ENCODE assay signal across 1 cellular context in the genomic region with DNA sequence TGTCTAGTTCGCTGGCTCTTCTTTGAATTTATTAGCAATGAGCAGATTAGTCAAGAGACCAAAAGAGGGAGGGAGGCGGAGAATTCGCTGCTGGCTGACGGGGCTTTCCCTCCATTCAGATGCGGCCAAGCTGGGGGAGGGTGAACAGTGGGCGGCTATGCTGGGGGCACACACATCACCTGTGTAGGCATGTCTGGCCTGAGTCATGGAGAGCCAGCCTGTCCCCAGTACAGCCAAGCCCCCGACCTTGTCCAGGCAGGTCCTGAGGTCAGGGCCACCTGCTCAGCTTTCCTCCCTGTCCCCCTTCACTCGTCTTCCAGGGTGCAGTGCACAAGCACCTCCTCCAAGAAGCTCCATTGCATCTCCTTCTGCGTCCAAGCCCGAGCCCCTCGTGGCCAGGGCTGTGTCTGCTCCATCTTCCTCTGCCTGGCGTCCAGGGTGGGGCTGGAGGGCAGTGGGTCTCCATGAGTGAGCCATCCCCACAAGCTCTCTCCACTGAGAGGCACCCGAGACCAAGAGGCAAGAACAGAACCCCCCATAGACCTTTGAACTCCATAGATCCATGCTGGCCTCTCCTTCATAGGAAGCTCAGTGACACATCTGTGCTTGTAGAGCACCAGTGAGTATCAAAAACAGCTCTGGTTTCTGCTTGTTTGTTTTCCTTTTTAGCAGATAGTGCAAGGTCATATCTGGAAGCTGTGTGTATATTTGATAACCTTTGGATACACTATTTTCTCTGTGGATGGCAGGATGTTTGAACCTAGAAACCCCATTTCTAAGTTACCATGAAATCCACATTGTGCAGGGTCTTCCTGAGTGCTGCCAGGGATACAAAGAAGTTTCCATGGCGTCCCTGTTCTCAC.
TF ChIP-seq lines count a peak whose summit lies in the region.

No MANE protein-coding gene starts in this region.

TF ChIP-seq in HepG2, 621 proteins besides CTCF, POLR2A, EP300 and RAD21 (continued from another document and continues in another):
- TF ChIP-seq, protein P1, sequence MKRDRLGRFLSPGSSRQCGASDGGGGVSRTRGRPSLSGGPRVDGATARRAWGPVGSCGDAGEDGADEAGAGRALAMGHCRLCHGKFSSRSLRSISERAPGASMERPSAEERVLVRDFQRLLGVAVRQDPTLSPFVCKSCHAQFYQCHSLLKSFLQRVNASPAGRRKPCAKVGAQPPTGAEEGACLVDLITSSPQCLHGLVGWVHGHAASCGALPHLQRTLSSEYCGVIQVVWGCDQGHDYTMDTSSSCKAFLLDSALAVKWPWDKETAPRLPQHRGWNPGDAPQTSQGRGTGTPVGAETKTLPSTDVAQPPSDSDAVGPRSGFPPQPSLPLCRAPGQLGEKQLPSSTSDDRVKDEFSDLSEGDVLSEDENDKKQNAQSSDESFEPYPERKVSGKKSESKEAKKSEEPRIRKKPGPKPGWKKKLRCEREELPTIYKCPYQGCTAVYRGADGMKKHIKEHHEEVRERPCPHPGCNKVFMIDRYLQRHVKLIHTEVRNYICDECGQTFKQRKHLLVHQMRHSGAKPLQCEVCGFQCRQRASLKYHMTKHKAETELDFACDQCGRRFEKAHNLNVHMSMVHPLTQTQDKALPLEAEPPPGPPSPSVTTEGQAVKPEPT (CRISPR knock-in tag; IDR thresholded peaks at IDR 0.05; ENCODE audit: low read depth) = no peak
- TF ChIP-seq, protein P2, sequence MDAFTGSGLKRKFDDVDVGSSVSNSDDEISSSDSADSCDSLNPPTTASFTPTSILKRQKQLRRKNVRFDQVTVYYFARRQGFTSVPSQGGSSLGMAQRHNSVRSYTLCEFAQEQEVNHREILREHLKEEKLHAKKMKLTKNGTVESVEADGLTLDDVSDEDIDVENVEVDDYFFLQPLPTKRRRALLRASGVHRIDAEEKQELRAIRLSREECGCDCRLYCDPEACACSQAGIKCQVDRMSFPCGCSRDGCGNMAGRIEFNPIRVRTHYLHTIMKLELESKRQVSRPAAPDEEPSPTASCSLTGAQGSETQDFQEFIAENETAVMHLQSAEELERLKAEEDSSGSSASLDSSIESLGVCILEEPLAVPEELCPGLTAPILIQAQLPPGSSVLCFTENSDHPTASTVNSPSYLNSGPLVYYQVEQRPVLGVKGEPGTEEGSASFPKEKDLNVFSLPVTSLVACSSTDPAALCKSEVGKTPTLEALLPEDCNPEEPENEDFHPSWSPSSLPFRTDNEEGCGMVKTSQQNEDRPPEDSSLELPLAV (CRISPR knock-in tag; conservative IDR thresholded peaks at IDR 0.05; ENCODE audit: low read depth) = no peak
- TF ChIP-seq HOXA5 (CRISPR knock-in tag; IDR thresholded peaks at IDR 0.05) (peak; percentile 92), ZFP41 (CRISPR knock-in tag; IDR thresholded peaks at IDR 0.05; ENCODE audit: borderline replicate concordance) (no peak), ZNF776 (CRISPR knock-in tag; IDR thresholded peaks at IDR 0.05) (no peak), ZNF737 (CRISPR knock-in tag; IDR thresholded peaks at IDR 0.05; ENCODE audit: borderline replicate concordance) (0 out of 2 replicates have a peak, but pooled peaks have one; percentile 59), ZSCAN29 (CRISPR knock-in tag; conservative IDR thresholded peaks at IDR 0.05) (peak; percentile 37; the same call in 1 of the 2 replicates), ZNF841 (CRISPR knock-in tag; IDR thresholded peaks at IDR 0.05; ENCODE audit: borderline replicate concordance) (no peak), STAT5B (CRISPR knock-in tag; IDR thresholded peaks at IDR 0.05) (no peak), SCMH1 (CRISPR knock-in tag; IDR thresholded peaks at IDR 0.05; ENCODE audit: borderline replicate concordance) (no peak), KDM4B (CRISPR knock-in tag; IDR thresholded peaks at IDR 0.05) (no peak), ZNF558 (CRISPR knock-in tag; IDR thresholded peaks at IDR 0.05; ENCODE audit: borderline replicate concordance) (no peak), MEIS2 (CRISPR knock-in tag; IDR thresholded peaks at IDR 0.05) (peak; percentile 84; the same call in 1 of the 2 replicates), ZNF670 (CRISPR knock-in tag; IDR thresholded peaks at IDR 0.05; ENCODE audit: borderline replicate concordance) (no peak), ZNF616 (CRISPR knock-in tag; IDR thresholded peaks at IDR 0.05; ENCODE audit: low read depth) (peak; percentile 47; the same call in 1 of the 2 replicates), GPN1 (CRISPR knock-in tag; IDR thresholded peaks at IDR 0.05; ENCODE audit: borderline replicate concordance) (no peak), ZFP36L1 (CRISPR knock-in tag; IDR thresholded peaks at IDR 0.05) (no peak; the same call in none of the 2 replicates), ZNF468 (CRISPR knock-in tag; IDR thresholded peaks at IDR 0.05) (no peak), ZNF143 (CRISPR knock-in tag; IDR thresholded peaks at IDR 0.05) (no peak)
- TF ChIP-seq, protein P3, sequence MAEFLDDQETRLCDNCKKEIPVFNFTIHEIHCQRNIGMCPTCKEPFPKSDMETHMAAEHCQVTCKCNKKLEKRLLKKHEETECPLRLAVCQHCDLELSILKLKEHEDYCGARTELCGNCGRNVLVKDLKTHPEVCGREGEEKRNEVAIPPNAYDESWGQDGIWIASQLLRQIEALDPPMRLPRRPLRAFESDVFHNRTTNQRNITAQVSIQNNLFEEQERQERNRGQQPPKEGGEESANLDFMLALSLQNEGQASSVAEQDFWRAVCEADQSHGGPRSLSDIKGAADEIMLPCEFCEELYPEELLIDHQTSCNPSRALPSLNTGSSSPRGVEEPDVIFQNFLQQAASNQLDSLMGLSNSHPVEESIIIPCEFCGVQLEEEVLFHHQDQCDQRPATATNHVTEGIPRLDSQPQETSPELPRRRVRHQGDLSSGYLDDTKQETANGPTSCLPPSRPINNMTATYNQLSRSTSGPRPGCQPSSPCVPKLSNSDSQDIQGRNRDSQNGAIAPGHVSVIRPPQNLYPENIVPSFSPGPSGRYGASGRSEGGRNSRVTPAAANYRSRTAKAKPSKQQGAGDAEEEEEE (CRISPR knock-in tag; IDR thresholded peaks at IDR 0.05; ENCODE audit: borderline replicate concordance) = peak; percentile 76; the same call in 1 of the 2 replicates
- TF ChIP-seq, protein P4, sequence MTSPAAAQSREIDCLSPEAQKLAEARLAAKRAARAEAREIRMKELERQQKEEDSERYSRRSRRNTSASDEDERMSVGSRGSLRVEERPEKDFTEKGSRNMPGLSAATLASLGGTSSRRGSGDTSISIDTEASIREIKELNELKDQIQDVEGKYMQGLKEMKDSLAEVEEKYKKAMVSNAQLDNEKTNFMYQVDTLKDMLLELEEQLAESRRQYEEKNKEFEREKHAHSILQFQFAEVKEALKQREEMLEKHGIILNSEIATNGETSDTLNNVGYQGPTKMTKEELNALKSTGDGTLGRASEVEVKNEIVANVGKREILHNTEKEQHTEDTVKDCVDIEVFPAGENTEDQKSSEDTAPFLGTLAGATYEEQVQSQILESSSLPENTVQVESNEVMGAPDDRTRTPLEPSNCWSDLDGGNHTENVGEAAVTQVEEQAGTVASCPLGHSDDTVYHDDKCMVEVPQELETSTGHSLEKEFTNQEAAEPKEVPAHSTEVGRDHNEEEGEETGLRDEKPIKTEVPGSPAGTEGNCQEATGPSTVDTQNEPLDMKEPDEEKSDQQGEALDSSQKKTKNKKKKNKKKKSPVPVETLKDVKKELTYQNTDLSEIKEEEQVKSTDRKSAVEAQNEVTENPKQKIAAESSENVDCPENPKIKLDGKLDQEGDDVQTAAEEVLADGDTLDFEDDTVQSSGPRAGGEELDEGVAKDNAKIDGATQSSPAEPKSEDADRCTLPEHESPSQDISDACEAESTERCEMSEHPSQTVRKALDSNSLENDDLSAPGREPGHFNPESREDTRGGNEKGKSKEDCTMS (CRISPR knock-in tag; conservative IDR thresholded peaks at IDR 0.05) = no peak
- TF ChIP-seq, protein P5, sequence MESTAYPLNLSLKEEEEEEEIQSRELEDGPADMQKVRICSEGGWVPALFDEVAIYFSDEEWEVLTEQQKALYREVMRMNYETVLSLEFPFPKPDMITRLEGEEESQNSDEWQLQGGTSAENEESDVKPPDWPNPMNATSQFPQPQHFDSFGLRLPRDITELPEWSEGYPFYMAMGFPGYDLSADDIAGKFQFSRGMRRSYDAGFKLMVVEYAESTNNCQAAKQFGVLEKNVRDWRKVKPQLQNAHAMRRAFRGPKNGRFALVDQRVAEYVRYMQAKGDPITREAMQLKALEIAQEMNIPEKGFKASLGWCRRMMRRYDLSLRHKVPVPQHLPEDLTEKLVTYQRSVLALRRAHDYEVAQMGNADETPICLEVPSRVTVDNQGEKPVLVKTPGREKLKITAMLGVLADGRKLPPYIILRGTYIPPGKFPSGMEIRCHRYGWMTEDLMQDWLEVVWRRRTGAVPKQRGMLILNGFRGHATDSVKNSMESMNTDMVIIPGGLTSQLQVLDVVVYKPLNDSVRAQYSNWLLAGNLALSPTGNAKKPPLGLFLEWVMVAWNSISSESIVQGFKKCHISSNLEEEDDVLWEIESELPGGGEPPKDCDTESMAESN (CRISPR knock-in tag; conservative IDR thresholded peaks at IDR 0.05) = no peak
- TF ChIP-seq, protein P6, sequence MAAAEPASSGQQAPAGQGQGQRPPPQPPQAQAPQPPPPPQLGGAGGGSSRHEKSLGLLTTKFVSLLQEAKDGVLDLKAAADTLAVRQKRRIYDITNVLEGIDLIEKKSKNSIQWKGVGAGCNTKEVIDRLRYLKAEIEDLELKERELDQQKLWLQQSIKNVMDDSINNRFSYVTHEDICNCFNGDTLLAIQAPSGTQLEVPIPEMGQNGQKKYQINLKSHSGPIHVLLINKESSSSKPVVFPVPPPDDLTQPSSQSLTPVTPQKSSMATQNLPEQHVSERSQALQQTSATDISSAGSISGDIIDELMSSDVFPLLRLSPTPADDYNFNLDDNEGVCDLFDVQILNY (CRISPR knock-in tag; conservative IDR thresholded peaks at IDR 0.05) = no peak
- TF ChIP-seq, protein P7, sequence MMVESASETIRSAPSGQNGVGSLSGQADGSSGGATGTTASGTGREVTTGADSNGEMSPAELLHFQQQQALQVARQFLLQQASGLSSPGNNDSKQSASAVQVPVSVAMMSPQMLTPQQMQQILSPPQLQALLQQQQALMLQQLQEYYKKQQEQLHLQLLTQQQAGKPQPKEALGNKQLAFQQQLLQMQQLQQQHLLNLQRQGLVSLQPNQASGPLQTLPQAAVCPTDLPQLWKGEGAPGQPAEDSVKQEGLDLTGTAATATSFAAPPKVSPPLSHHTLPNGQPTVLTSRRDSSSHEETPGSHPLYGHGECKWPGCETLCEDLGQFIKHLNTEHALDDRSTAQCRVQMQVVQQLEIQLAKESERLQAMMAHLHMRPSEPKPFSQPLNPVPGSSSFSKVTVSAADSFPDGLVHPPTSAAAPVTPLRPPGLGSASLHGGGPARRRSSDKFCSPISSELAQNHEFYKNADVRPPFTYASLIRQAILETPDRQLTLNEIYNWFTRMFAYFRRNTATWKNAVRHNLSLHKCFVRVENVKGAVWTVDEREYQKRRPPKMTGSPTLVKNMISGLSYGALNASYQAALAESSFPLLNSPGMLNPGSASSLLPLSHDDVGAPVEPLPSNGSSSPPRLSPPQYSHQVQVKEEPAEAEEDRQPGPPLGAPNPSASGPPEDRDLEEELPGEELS (CRISPR knock-in tag; IDR thresholded peaks at IDR 0.05) = peak; percentile 97
- TF ChIP-seq, protein P8, sequence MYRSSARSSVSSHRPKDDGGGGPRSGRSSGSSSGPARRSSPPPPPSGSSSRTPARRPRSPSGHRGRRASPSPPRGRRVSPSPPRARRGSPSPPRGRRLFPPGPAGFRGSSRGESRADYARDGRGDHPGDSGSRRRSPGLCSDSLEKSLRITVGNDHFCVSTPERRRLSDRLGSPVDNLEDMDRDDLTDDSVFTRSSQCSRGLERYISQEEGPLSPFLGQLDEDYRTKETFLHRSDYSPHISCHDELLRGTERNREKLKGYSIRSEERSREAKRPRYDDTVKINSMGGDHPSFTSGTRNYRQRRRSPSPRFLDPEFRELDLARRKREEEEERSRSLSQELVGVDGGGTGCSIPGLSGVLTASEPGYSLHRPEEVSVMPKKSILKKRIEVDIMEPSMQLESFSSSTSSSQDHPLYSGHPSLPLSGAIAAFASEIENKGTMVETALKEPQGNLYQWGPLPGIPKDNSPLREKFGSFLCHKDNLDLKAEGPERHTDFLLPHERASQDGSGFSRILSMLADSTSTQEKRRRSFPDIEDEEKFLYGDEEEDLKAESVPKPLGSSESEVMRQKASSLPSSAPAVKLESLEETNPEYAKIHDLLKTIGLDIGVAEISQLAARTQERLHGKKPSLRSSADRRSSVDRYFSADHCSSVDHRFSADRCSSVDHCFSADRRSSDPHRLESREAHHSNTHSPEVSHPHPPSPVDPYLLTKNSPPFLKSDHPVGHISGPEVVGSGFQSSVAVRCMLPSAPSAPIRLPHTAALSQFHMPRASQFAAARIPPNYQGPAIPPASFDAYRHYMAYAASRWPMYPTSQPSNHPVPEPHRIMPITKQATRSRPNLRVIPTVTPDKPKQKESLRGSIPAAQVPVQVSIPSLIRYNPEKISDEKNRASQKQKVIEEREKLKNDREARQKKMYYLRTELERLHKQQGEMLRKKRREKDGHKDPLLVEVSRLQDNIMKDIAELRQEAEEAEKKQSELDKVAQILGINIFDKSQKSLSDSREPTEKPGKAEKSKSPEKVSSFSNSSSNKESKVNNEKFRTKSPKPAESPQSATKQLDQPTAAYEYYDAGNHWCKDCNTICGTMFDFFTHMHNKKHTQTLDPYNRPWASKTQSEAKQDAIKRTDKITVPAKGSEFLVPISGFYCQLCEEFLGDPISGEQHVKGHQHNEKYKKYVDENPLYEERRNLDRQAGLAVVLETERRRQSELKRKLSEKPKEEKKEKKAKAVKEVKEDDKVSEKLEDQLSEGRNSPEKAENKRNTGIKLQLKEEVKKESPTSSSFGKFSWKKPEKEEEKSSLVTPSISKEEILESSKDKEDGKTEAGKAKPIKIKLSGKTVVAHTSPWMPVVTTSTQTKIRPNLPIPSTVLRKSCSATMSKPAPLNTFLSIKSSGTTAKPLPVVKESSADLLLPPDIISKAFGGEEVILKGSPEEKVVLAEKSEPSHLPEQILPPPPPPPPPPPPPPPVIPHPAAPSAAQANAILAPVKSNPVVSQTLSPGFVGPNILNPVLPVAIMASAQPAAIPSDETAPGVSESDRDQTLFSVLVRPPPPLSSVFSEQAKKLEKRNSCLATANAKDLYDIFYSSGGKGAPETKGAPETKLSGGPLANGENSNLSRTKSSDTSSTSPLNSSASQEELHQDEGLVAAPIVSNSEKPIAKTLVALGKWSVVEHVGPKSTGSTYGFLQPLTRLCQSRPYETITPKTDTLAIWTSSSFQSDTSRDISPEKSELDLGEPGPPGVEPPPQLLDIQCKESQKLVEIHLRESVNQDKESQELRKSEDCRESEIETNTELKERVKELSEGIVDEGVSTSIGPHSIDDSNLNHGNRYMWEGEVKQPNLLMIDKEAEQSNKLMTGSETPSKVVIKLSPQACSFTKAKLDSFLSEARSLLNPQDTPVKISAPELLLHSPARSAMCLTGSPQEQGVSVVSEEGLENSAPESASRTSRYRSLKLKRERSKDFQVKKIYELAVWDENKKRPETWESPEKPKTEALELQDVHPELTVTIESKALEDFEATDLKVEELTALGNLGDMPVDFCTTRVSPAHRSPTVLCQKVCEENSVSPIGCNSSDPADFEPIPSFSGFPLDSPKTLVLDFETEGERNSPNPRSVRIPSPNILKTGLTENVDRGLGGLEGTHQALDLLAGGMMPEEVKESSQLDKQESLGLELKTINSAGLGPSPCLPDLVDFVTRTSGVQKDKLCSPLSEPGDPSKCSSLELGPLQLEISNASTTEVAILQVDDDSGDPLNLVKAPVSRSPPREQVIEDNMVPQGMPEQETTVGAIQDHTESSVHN (CRISPR knock-in tag; IDR thresholded peaks at IDR 0.05) = no peak
